7 cellular contexts compared by ENCODE assay signal in the genomic region with DNA sequence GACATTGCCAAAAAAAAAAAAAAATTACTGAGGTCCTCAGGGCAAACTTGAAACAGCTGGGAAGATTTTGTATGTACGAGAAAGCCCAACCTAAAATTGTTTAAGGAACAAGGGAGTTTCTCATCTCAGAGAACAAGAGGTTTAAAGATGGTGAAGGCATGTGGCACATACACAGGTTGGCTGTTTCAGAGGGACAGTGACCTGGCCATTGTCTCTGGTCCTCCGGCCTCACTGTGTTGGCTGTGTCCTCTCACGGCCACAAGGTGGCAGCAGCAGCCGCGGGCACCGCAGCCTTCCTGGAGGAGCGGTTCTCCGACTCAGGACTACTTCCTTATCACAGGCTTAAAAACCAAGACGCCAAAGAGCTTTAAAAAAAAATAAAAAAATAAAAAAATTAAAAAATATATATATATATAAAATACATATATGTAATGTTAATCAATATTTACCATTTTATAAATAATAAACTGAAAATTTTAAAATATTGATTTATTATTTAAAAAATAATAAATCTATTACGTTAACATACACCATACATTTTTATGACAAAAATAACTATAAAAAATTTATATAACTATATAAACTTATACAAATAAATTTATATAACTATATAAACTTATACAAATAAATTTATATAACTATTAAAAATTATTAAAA. TPM values are rescaled to one million over a fixed set of nuclear protein-coding genes. Genes with fewer than 3 reads are reported as not detected.
DNase-seq lines count a peak whose midpoint lies in the region; ATAC-seq, FAIRE-seq and TF ChIP-seq lines count a peak whose summit lies in the region.

No MANE protein-coding gene starts in this region.

- FAIRE-seq in GM12892 (lab: Jason Lieb, UNC): peak; percentile 99

- TF ChIP-seq CTCF in WERI-Rb-1 (IDR thresholded peaks at IDR 0.05; ENCODE audit: low read depth, low read length): peak; percentile 91
- TF ChIP-seq CTCF in MCF 10A (IDR thresholded peaks at IDR 0.05; ENCODE audit: unreplicated experiment): peak; percentile 91

- peak; percentile 53 for DNase-seq in GM12892 (ENCODE audit: insufficient read length)
- DNase-seq in NCI-H2171 treated with DMSO at 0.1 percent for 48 hours (lab: John Stamatoyannopoulos, UW): peak; percentile 77
- DNase-seq in WERI-Rb-1: peak; percentile 81
- peak; percentile 80 for DNase-seq in MCF 10A (ENCODE audit: unreplicated experiment)
- DNase-seq in immature natural killer cell: peak; percentile 66 to 76 (median 75)
- DNase-seq in stimulated activated CD4-positive, alpha-beta T cell treated with anti-CD3 and anti-CD28 coated beads, Interleukin-15, amount 100 ng/mL, for 24 hours: peak; percentile 81

- peaks cover 5% of the 10 kb centered on the region for H3K36me3 Mint-ChIP-seq in MCF 10A (ENCODE audit: insufficient read depth, unreplicated experiment)
- H3K36me3 Mint-ChIP-seq in immature natural killer cell: no peaks in the 10 kb centered on the region

- no peaks in the 10 kb centered on the region for H3K9me3 Mint-ChIP-seq in MCF 10A (ENCODE audit: unreplicated experiment)
- H3K9me3 Mint-ChIP-seq in immature natural killer cell: no peaks in the 10 kb centered on the region

- H3K27me3 ChIP-seq in WERI-Rb-1 (ENCODE audit: insufficient read depth, low read depth, severe bottlenecking): no peaks in the 10 kb centered on the region

- H3K27me3 Mint-ChIP-seq in MCF 10A (ENCODE audit: insufficient read depth, unreplicated experiment) (no peaks in the 10 kb centered on the region), immature natural killer cell (ENCODE audit: low read depth in 3 of 3) (peaks cover 1 to 5% (median 2%) of the 10 kb centered on the region in 3 donors)

- H3K4me3 Mint-ChIP-seq in MCF 10A (ENCODE audit: unreplicated experiment) (no peak overlapping the region), immature natural killer cell (no peak overlapping the region)

- CTCF ChIA-PET in MCF 10A (lab: Yijun Ruan, JAX): interaction anchor here (0.5 to 2.6 kb wide), 66 partner anchors 8 to 788 kb away, joined by 3 to 28 read pairs (median 4); no protein-coding TSS in a partner anchor

- no peaks in the 10 kb centered on the region for H3K9me3 ChIP-seq in WERI-Rb-1 (ENCODE audit: severe bottlenecking)

- no peak for TF ChIP-seq POLR2A in GM12892 (IDR thresholded peaks at IDR 0.05; ENCODE audit: low read depth, low read length)

- no peak overlapping the region for H3K4me3 ChIP-seq in WERI-Rb-1 (ENCODE audit: low read depth, low read length)

- POLR2A ChIA-PET in MCF 10A (lab: Yijun Ruan, JAX): interaction anchor here (0.5 to 2.9 kb wide), 14 partner anchors 10 to 795 kb away, joined by 3 to 22 read pairs (median 3); no protein-coding TSS in a partner anchor

- H3K4me1 Mint-ChIP-seq in MCF 10A (ENCODE audit: insufficient read depth, unreplicated experiment): peaks cover 9% of the 10 kb centered on the region
- H3K4me1 Mint-ChIP-seq in immature natural killer cell: peaks cover 1 to 4% of the 10 kb centered on the region in 2 donors

- no peak overlapping the region for H3K27ac ChIP-seq in WERI-Rb-1

- no peaks in the 10 kb centered on the region for H3K36me3 ChIP-seq in WERI-Rb-1

- H3K27ac Mint-ChIP-seq in MCF 10A (ENCODE audit: low read depth, unreplicated experiment): no peak overlapping the region
- no peak overlapping the region for H3K27ac Mint-ChIP-seq in immature natural killer cell

- intact Hi-C loops in MCF 10A (cut with micrococcal nuclease): loop anchor here (1.0 kb wide), 2 partner anchors 297 to 384 kb away; no protein-coding TSS in a partner anchor

- BruUV-seq in MCF 10A (replicated peaks; lab: Mats Ljungman, UMichigan): no TSS peak

- ATAC-seq in HG02943 (IDR thresholded peaks at IDR 0.05; ENCODE audit: low read depth, unreplicated experiment): peak; percentile 77

RNA-seq across cellular contexts. Expression of a gene that starts 52.8 kb away (rescaled TPM):
- 27.3 TPM for polyA plus RNA-seq in GM12892 (2012; ENCODE audit: missing spikeins)
- total RNA-seq in MCF 10A (2022): 29.5 and 36.8 TPM in 2 replicates
- polyA plus RNA-seq in immature natural killer cell: 10 to 100 TPM; 17.7 to 22.9 (median 22.2) TPM

RNA-seq across cellular contexts. Expression of a gene that starts 52.9 kb away (rescaled TPM):
- polyA plus RNA-seq in GM12892 (2012; ENCODE audit: missing spikeins): 2.1 TPM
- total RNA-seq in MCF 10A (2022): 5.3 and 7.4 TPM in 2 replicates
- 1 to 10 TPM in 1 of 3 donors, under 1 TPM in 1, not detected in 1; 0.80 to 3.9 TPM for polyA plus RNA-seq in immature natural killer cell
